ENCODE assay signal across 9 cellular contexts in genomic region chr2:109130726-109130995, GRCh38. TPM values are rescaled to one million over a fixed set of nuclear protein-coding genes. Genes with fewer than 3 reads are reported as not detected.
DNase-seq lines count a peak whose midpoint lies in the region; ATAC-seq and TF ChIP-seq lines count a peak whose summit lies in the region.
"Had no signal": no experiment of that assay in that cellular context is flagged by ENCODE, and none has a peak within 500 bp of the region (broad histone marks: within the 10 kb centered on the region; RNA-seq: fewer than 3 reads in every experiment).

No MANE protein-coding gene starts in this region.

- H3K9ac ChIP-seq in GM23248 (peak overlapping the region; percentile 84), smooth muscle cell (ENCODE audit: low read depth) (no peak overlapping the region)

- H3K36me3 ChIP-seq in GM23248 (ENCODE audit: low read depth) (no peaks in the 10 kb centered on the region), smooth muscle cell (ENCODE audit: low read depth) (no peaks in the 10 kb centered on the region)

- ATAC-seq in T-cell (replicated peaks in 1 of 4), result no peak
- ATAC-seq in GM21576 (IDR thresholded peaks at IDR 0.05; ENCODE audit: unreplicated experiment), result no peak
- ATAC-seq in HG03460 (IDR thresholded peaks at IDR 0.05; ENCODE audit: unreplicated experiment), result no peak

- POLR2A ChIA-PET in T-cell (lab: Charles Lee), result no interaction called here

- peaks cover 37 to 65% (median 59%) of the 10 kb centered on the region in 3 donors for H3K4me1 Mint-ChIP-seq in T-cell

- H3K4me1 ChIP-seq in GM23248 (ENCODE audit: insufficient read depth), result peaks cover 35% of the 10 kb centered on the region
- no peaks in the 10 kb centered on the region for H3K4me1 ChIP-seq in smooth muscle cell (ENCODE audit: low read depth)

- H3K4me2 ChIP-seq in GM23248 (ENCODE audit: unreplicated experiment), result peak overlapping the region; percentile 90
- H3K4me2 ChIP-seq in smooth muscle cell, result peak overlapping the region; percentile 87

- no peaks in the 10 kb centered on the region for H3K9me3 ChIP-seq in GM23248 (ENCODE audit: low read depth)
- H3K9me3 ChIP-seq in smooth muscle cell (replicated peaks; ENCODE audit: low read depth), result no peaks in the 10 kb centered on the region

- H3K36me3 Mint-ChIP-seq in T-cell, result no peaks in the 10 kb centered on the region

- H3K27ac ChIP-seq in GM23248, result no peak overlapping the region
- H3K27ac ChIP-seq in smooth muscle cell (ENCODE audit: low read depth), result no peak overlapping the region

- WGBS in GM23248 (ENCODE audit: low coverage in 1 of 2, low lambda C conversion rate in 2 of 2, missing lambda C conversion rate in 2 of 2), 2 experiments, result 59 to 68% methylated on average over 5 of the region's 5 CpGs
- WGBS in smooth muscle cell (ENCODE audit: low lambda C conversion rate), result 79% methylated on average over 5 of the region's 5 CpGs

- DNase-seq in GM23248, result peak; percentile 17
- DNase-seq in T-cell, result no peak
- DNase-seq in foreskin fibroblast, result no peak
- no peak for DNase-seq in smooth muscle cell (lab: John Stamatoyannopoulos, UW; ENCODE audit: unreplicated experiment)
- no peak for DNase-seq in NCI-H446 (lab: John Stamatoyannopoulos, UW)
- DNase-seq: NCI-H1092, SHP77 had no signal

- CTCF ChIA-PET in T-cell (lab: Charles Lee), result interaction anchor here in 1 of 2 donors (1.2 kb wide), 1 partner anchor 83 kb away, joined by 3 read pairs; no protein-coding TSS in a partner anchor

- no peaks in the 10 kb centered on the region for H3K9me3 Mint-ChIP-seq in T-cell

- peak overlapping the region; percentile 82 to 90 (median 88) for H3K4me3 Mint-ChIP-seq in T-cell

- 0 out of 2 replicates have a peak overlapping the region, but pooled peaks have one; percentile 59 for H2AFZ ChIP-seq in GM23248
- H2AFZ ChIP-seq in smooth muscle cell (ENCODE audit: low read depth), result no peak overlapping the region

- no peak overlapping the region for H3K27ac Mint-ChIP-seq in T-cell

- in situ Hi-C loops in GM23248 (cut with MboI), result no loop called here

- TF ChIP-seq CTCF in foreskin fibroblast (IDR thresholded peaks at IDR 0.05; ENCODE audit: low read depth, low read length), result no peak
- TF ChIP-seq CTCF in smooth muscle cell (IDR thresholded peaks at IDR 0.05; ENCODE audit: borderline replicate concordance, insufficient read depth, poor library complexity, severe bottlenecking), result no peak

- peaks cover 17% of the 10 kb centered on the region for H3F3A ChIP-seq in GM23248 (ENCODE audit: insufficient read depth)
- peaks cover 10% of the 10 kb centered on the region for H3F3A ChIP-seq in smooth muscle cell (ENCODE audit: low read depth)

- peaks cover 0 to 32% of the 10 kb centered on the region in 2 donors for H3K27me3 Mint-ChIP-seq in T-cell

- no peaks in the 10 kb centered on the region for H3K27me3 ChIP-seq in GM23248 (replicated peaks; ENCODE audit: insufficient read depth)
- peaks cover 6% of the 10 kb centered on the region for H3K27me3 ChIP-seq in smooth muscle cell (ENCODE audit: low read depth)

- H3K4me3 ChIP-seq in GM23248 (peak overlapping the region; percentile 87), foreskin fibroblast (ENCODE audit: low read depth in 1 of 2, low read length in 2 of 2) (peak overlapping the region; percentile 74 to 79), smooth muscle cell (peak overlapping the region; percentile 78)

- H3K79me2 ChIP-seq in GM23248 (ENCODE audit: insufficient read depth), result peaks cover 54% of the 10 kb centered on the region
- H3K79me2 ChIP-seq in smooth muscle cell (ENCODE audit: low read depth), result peaks cover 56% of the 10 kb centered on the region

- no peaks in the 10 kb centered on the region for H3K9me2 ChIP-seq in GM23248 (ENCODE audit: insufficient read depth)

- H4K20me1 ChIP-seq in GM23248 (ENCODE audit: insufficient read depth) (no peaks in the 10 kb centered on the region), smooth muscle cell (ENCODE audit: low read depth) (peaks cover 55% of the 10 kb centered on the region)

RNA-seq across cellular contexts. Expression of gene SH3RF3, which starts 1.7 kb away (rescaled TPM):
- 3.3 and 5.2 TPM in 2 replicates for total RNA-seq in GM23248 (2014; rRNA removed; shearing (Covaris generic))
- polyA plus RNA-seq in GM23248 (2016; fragmentation: Nextera tagmentation; extraction: Ambion mirVana) (1.5 and 2.1 TPM in 2 replicates), smooth muscle cell (6.6 and 11.8 TPM in 2 replicates)
- total RNA-seq in T-cell (1 to 10 TPM; 1.8 to 4.6 (median 3.6) TPM), smooth muscle cell (6.5 and 6.6 TPM in 2 replicates)
